ENCODE assay signal across 8 cellular contexts in genomic region chr6:7541175-7542064, GRCh38. TPM values are rescaled to one million over a fixed set of nuclear protein-coding genes. Genes with fewer than 3 reads are reported as not detected.
A peak's percentile ranks its signal among the peaks of the same experiment; 100 is the strongest.
DNase-seq lines count a peak whose midpoint lies in the region; ATAC-seq and TF ChIP-seq lines count a peak whose summit lies in the region.

Gene DSP (plus strand): TSS chr6:7541671. CDS start chr6:7541916, 245 bp downstream.

- H3K4me3 ChIP-seq in esophagus muscularis mucosa (peak within 1 kb of the TSS; percentile 54 to 62 (median 56)), upper lobe of right lung (peak within 1 kb of the TSS; percentile 61)

- CTCF ChIA-PET in activated CD4-positive, alpha-beta T cell treated with anti-CD3 and anti-CD28 coated beads, Interleukin-2, amount 10 ng/mL, durations not matched to agents 7 days and 5 days (lab: Charles Lee), result no interaction called here

- H3K27me3 ChIP-seq in esophagus muscularis mucosa (peaks cover 7 to 82% (median 36%) of the 10 kb centered on the region in 4 donors), upper lobe of right lung (peaks cover 65% of the 10 kb centered on the region)

- peaks cover 5 to 10% (median 9%) of the 10 kb centered on the region in 3 donors for H3K4me1 Mint-ChIP-seq in IgD-negative memory B cell
- H3K4me1 Mint-ChIP-seq in activated CD4-positive, alpha-beta T cell treated with anti-CD3 and anti-CD28 coated beads, Interleukin-2, amount 10 ng/mL, durations not matched to agents 7 days and 5 days, result peaks cover 14% of the 10 kb centered on the region
- peaks cover 3 to 37% (median 13%) of the 10 kb centered on the region in 3 donors for H3K4me1 Mint-ChIP-seq in naive B cell

- POLR2A ChIA-PET in activated CD4-positive, alpha-beta T cell treated with anti-CD3 and anti-CD28 coated beads, Interleukin-2, amount 10 ng/mL, durations not matched to agents 7 days and 5 days (lab: Charles Lee), result no interaction called here

- peak; percentile 85 for DNase-seq in DMS53 treated with DMSO at 0.1 percent for 48 hours (lab: John Stamatoyannopoulos, UW; ENCODE audit: unreplicated experiment)
- DNase-seq in activated CD4-positive, alpha-beta T cell treated with anti-CD3 and anti-CD28 coated beads, Interleukin-2, amount 10 ng/mL, durations not matched to agents 7 days and 5 days, result peak; percentile 26
- peak; percentile 75 for DNase-seq in esophagus muscularis mucosa (ENCODE audit: extremely low spot score)
- DNase-seq in naive B cell, result peak; percentile 70
- DNase-seq in upper lobe of right lung, result peak; percentile 84

- H3K27ac Mint-ChIP-seq in IgD-negative memory B cell (peak within 1 kb of the TSS in 2 of 3 donors; percentile 48 to 80), naive B cell (peak within 1 kb of the TSS in 5 of 6 donors; percentile 80 to 96 (median 93))
- peak within 1 kb of the TSS; percentile 25 for H3K27ac Mint-ChIP-seq in activated CD4-positive, alpha-beta T cell treated with anti-CD3 and anti-CD28 coated beads, Interleukin-2, amount 10 ng/mL, durations not matched to agents 7 days and 5 days

- no peak for TF ChIP-seq CTCF in esophagus muscularis mucosa (IDR thresholded peaks at IDR 0.05)
- TF ChIP-seq CTCF in upper lobe of right lung (IDR thresholded peaks at IDR 0.05), result no peak

- intact Hi-C loops in esophagus muscularis mucosa (cut with DNase I), result no loop called here
- intact Hi-C loops in upper lobe of right lung (cut with DNase I), result no loop called here

- H3K36me3 ChIP-seq in esophagus muscularis mucosa (no peaks in the 10 kb centered on the region), upper lobe of right lung (no peaks in the 10 kb centered on the region)

- no peak for TF ChIP-seq POLR2A in esophagus muscularis mucosa (IDR thresholded peaks at IDR 0.05; ENCODE audit: low read depth)

- H3K9me3 ChIP-seq in esophagus muscularis mucosa (no peaks in the 10 kb centered on the region), upper lobe of right lung (no peaks in the 10 kb centered on the region)

- peaks cover 0 to 2% (median 0%) of the 10 kb centered on the region in 3 donors for H3K9me3 Mint-ChIP-seq in IgD-negative memory B cell
- no peaks in the 10 kb centered on the region for H3K9me3 Mint-ChIP-seq in activated CD4-positive, alpha-beta T cell treated with anti-CD3 and anti-CD28 coated beads, Interleukin-2, amount 10 ng/mL, durations not matched to agents 7 days and 5 days
- peaks cover 0 to 1% (median 0%) of the 10 kb centered on the region in 7 donors for H3K9me3 Mint-ChIP-seq in naive B cell

- 3% methylated on average over 3 of the region's 105 CpGs for WGBS in esophagus muscularis mucosa

- H3K36me3 Mint-ChIP-seq in IgD-negative memory B cell (no peaks in the 10 kb centered on the region), naive B cell (no peaks in the 10 kb centered on the region)
- no peaks in the 10 kb centered on the region for H3K36me3 Mint-ChIP-seq in activated CD4-positive, alpha-beta T cell treated with anti-CD3 and anti-CD28 coated beads, Interleukin-2, amount 10 ng/mL, durations not matched to agents 7 days and 5 days (ENCODE audit: low read depth)

- TF ChIP-seq EP300 in esophagus muscularis mucosa (IDR thresholded peaks at IDR 0.05), result no peak

- H3K27me3 Mint-ChIP-seq in IgD-negative memory B cell, result peaks cover 42% of the 10 kb centered on the region
- H3K27me3 Mint-ChIP-seq in activated CD4-positive, alpha-beta T cell treated with anti-CD3 and anti-CD28 coated beads, Interleukin-2, amount 10 ng/mL, durations not matched to agents 7 days and 5 days, result peaks cover 75% of the 10 kb centered on the region
- peaks cover 4 to 74% (median 32%) of the 10 kb centered on the region in 3 donors for H3K27me3 Mint-ChIP-seq in naive B cell

- H3K4me3 Mint-ChIP-seq in IgD-negative memory B cell (peak within 1 kb of the TSS; percentile 82 to 94 (median 88)), naive B cell (peak within 1 kb of the TSS; percentile 83 to 97 (median 93))
- peak within 1 kb of the TSS; percentile 70 for H3K4me3 Mint-ChIP-seq in activated CD4-positive, alpha-beta T cell treated with anti-CD3 and anti-CD28 coated beads, Interleukin-2, amount 10 ng/mL, durations not matched to agents 7 days and 5 days

- H3K27ac ChIP-seq in esophagus muscularis mucosa (replicated peaks in 1 of 4) (peak within 1 kb of the TSS in 3 of 4 donors; percentile 46 to 65 (median 56)), upper lobe of right lung (peak within 1 kb of the TSS; percentile 55)

- H3K4me1 ChIP-seq in esophagus muscularis mucosa (peaks cover 5 to 29% (median 27%) of the 10 kb centered on the region in 4 donors), upper lobe of right lung (peaks cover 20% of the 10 kb centered on the region)

- ATAC-seq in naive B cell (ENCODE audit: low read depth in 2 of 2), result peak; percentile 60 to 75
- ATAC-seq in upper lobe of right lung, result peak; percentile 89
- ATAC-seq in GM18867 (IDR thresholded peaks at IDR 0.05; ENCODE audit: unreplicated experiment), result no peak
- no peak for ATAC-seq in HG02973 (IDR thresholded peaks at IDR 0.05; ENCODE audit: unreplicated experiment)

RNA-seq across cellular contexts. Expression of gene DSP, which starts in this region (rescaled TPM):
- polyA plus RNA-seq in IgD-negative memory B cell, result 3.2 TPM
- under 1 TPM; 0.04 to 0.10 TPM for total RNA-seq in activated CD4-positive, alpha-beta T cell treated with anti-CD3 and anti-CD28 coated beads, Interleukin-2, amount 10 ng/mL, durations not matched to agents 7 days and 5 days
- total RNA-seq in esophagus muscularis mucosa, result 1 to 10 TPM; 2.1 to 9.4 (median 5.9) TPM
- polyA plus RNA-seq in naive B cell (ENCODE audit: low read depth in 6 of 6), result 10 to 100 TPM in 4 of 6 donors, 1 to 10 TPM in 2; 6.3 to 49.2 (median 15.8) TPM
- total RNA-seq in upper lobe of right lung, result 21.4 TPM

Comparison
In these comparisons a context has a peak if more than half of its experiments do, and no peak if none do; other contexts are left out.
1. Peak in DNase-seq in activated CD4-positive, alpha-beta T cell treated with anti-CD3 and anti-CD28 coated beads, Interleukin-2, amount 10 ng/mL, durations not matched to agents 7 days and 5 days; RNA of the gene not detected or under 1 TPM.
2. DNase-seq: peak in every context shown above with its lines; median percentile 85 in DMS53 treated with DMSO at 0.1 percent for 48 hours; 84 in upper lobe of right lung; 75 in esophagus muscularis mucosa; 70 in naive B cell; 26 in activated CD4-positive, alpha-beta T cell treated with anti-CD3 and anti-CD28 coated beads, Interleukin-2, amount 10 ng/mL, durations not matched to agents 7 days and 5 days.
3. H3K27ac Mint-ChIP-seq: peak in every context shown above with its lines; median percentile 93 in naive B cell; 64 in IgD-negative memory B cell; 25 in activated CD4-positive, alpha-beta T cell treated with anti-CD3 and anti-CD28 coated beads, Interleukin-2, amount 10 ng/mL, durations not matched to agents 7 days and 5 days.
4. ATAC-seq: peak in naive B cell (2 of 2) and upper lobe of right lung (single experiment); none in GM18867 (single experiment) and HG02973 (single experiment).
5. Peak in every context shown above with its lines, with median percentiles within 50 percentile points of each other: H3K4me3 Mint-ChIP-seq.